ENCODE assay signal across 2 cellular contexts in genomic region chr22:50304528-50305392, GRCh38.
TF ChIP-seq lines count a peak whose summit lies in the region.

No MANE protein-coding gene starts in this region.

TF ChIP-seq in SK-N-SH, 30 proteins besides CTCF, POLR2A, EP300 and RAD21 (continued from another document):
- no peak for TF ChIP-seq SMC3 (IDR thresholded peaks at IDR 0.05; ENCODE audit: low read depth, low read length)
- no peak for TF ChIP-seq NFIC (IDR thresholded peaks at IDR 0.05; ENCODE audit: borderline replicate concordance)
- no peak for TF ChIP-seq TCF12 (IDR thresholded peaks at IDR 0.05)
- no peak for TF ChIP-seq USF2 (IDR thresholded peaks at IDR 0.05; ENCODE audit: borderline replicate concordance, low read depth, low read length)
- no peak for TF ChIP-seq TAF1 (IDR thresholded peaks at IDR 0.05; ENCODE audit: borderline replicate concordance, low read depth, low read length)
- no peak for TF ChIP-seq MEF2A (IDR thresholded peaks at IDR 0.05; ENCODE audit: borderline replicate concordance, low read depth)
- no peak for TF ChIP-seq REST (IDR thresholded peaks at IDR 0.05; ENCODE audit: low read depth, low read length)
- no peak for TF ChIP-seq RXRA (IDR thresholded peaks at IDR 0.05; ENCODE audit: borderline replicate concordance, low read depth)
- no peak for TF ChIP-seq PBX3 (IDR thresholded peaks at IDR 0.05)
- TF ChIP-seq RCOR1 (IDR thresholded peaks at IDR 0.05; ENCODE audit: low read length), result no peak

TF ChIP-seq in SK-N-SH treated with all-trans-retinoic acid at 6 μM for 48 hours, 23 proteins besides CTCF, POLR2A, EP300 and RAD21:
- no peak for TF ChIP-seq CSRNP3 (CRISPR knock-in tag; IDR thresholded peaks at IDR 0.05)
- no peak for TF ChIP-seq BACH2 (CRISPR knock-in tag; IDR thresholded peaks at IDR 0.05; ENCODE audit: borderline replicate concordance)
- TF ChIP-seq SNAI2 (CRISPR knock-in tag; IDR thresholded peaks at IDR 0.05), result no peak
- no peak for TF ChIP-seq ESRRG (CRISPR knock-in tag; IDR thresholded peaks at IDR 0.05)
- TF ChIP-seq PPARA (CRISPR knock-in tag; IDR thresholded peaks at IDR 0.05; ENCODE audit: borderline replicate concordance), result no peak
- TF ChIP-seq OSR1 (CRISPR knock-in tag; IDR thresholded peaks at IDR 0.05), result no peak
